Comparison of ENCODE assay signal across 10 cellular contexts in genomic region chr21:34553199-34553952, GRCh38. TPM values are rescaled to one million over a fixed set of nuclear protein-coding genes. Genes with fewer than 3 reads are reported as not detected.
DNase-seq lines count a peak whose midpoint lies in the region; ATAC-seq and TF ChIP-seq lines count a peak whose summit lies in the region.
"Had no signal": no experiment of that assay in that cellular context is flagged by ENCODE, and none has a peak within 500 bp of the region (broad histone marks: within the 10 kb centered on the region; RNA-seq: fewer than 3 reads in every experiment).

No MANE protein-coding gene starts in this region.

- peak overlapping the region; percentile 40 for H3K4me2 ChIP-seq in mesenchymal stem cell (ENCODE audit: low read length, poor library complexity, severe bottlenecking)

- H3K79me1 ChIP-seq in mesenchymal stem cell (replicated peaks; ENCODE audit: low read length, poor library complexity, severe bottlenecking): peaks cover 14% of the 10 kb centered on the region

- H3K4ac ChIP-seq in mesenchymal stem cell (ENCODE audit: low read depth in 1 of 2, low read length in 2 of 2): no peak overlapping the region

- peak overlapping the region; percentile 92 for H3K9ac ChIP-seq in mesenchymal stem cell (ENCODE audit: low read length)

- peak overlapping the region; percentile 67 for H2BK5ac ChIP-seq in mesenchymal stem cell (ENCODE audit: low read depth, low read length, poor library complexity, severe bottlenecking)

- H4K8ac ChIP-seq in mesenchymal stem cell (ENCODE audit: low read length): peak overlapping the region; percentile 75

- peak overlapping the region; percentile 12 for H2BK15ac ChIP-seq in mesenchymal stem cell (ENCODE audit: low read depth, poor library complexity, severe bottlenecking)

- H3K36me3 ChIP-seq in breast epithelium (no peaks in the 10 kb centered on the region), mesenchymal stem cell (ENCODE audit: control insufficient read depth in 1 of 2, insufficient read depth in 2 of 2, low read depth in 1 of 2, low read length in 2 of 2) (no peaks in the 10 kb centered on the region)

- H3K14ac ChIP-seq in mesenchymal stem cell (ENCODE audit: low read length in 2 of 2): no peak overlapping the region

- H3K18ac ChIP-seq in mesenchymal stem cell (ENCODE audit: low read depth in 1 of 2, low read length in 2 of 2): peak overlapping the region in 1 of 2 experiments; percentile 48

- no peak for TF ChIP-seq POLR2A in breast epithelium (IDR thresholded peaks at IDR 0.05)

- DNase-seq in AG09309 (ENCODE audit: low read depth) (peak; percentile 81), M059J (ENCODE audit: low read depth) (peak; percentile 94), breast epithelium (ENCODE audit: low spot score in 2 of 2) (no peak), mesenchymal stem cell (peak; percentile 77), 8988T (no peak), NCI-H345 treated with DMSO at 0.1 percent for 48 hours (lab: John Stamatoyannopoulos, UW; ENCODE audit: unreplicated experiment) (no peak)
- no peak for DNase-seq in activated effector memory CD4-positive, alpha-beta T cell treated with Interleukin-2 at 50 U/mL for 16 hours

- H4K91ac ChIP-seq in mesenchymal stem cell (ENCODE audit: low read length): no peak overlapping the region

- H3K23ac ChIP-seq in mesenchymal stem cell (ENCODE audit: low read length in 2 of 2): no peak overlapping the region

- H2BK12ac ChIP-seq in mesenchymal stem cell (ENCODE audit: low read length in 2 of 2): no peak overlapping the region

- H3K9me3 ChIP-seq in breast epithelium: no peaks in the 10 kb centered on the region
- no peaks in the 10 kb centered on the region for H3K9me3 ChIP-seq in mesenchymal stem cell (ENCODE audit: control insufficient read depth, low read length)

- no peak overlapping the region for H2BK120ac ChIP-seq in mesenchymal stem cell (ENCODE audit: low read depth, low read length)

- H3K27ac ChIP-seq in breast epithelium: peak overlapping the region; percentile 45 to 48
- peak overlapping the region; percentile 63 for H3K27ac ChIP-seq in mesenchymal stem cell (ENCODE audit: low read length, poor library complexity, severe bottlenecking)
- H3K27ac ChIP-seq: SK-N-MC had no signal

- no peak for ATAC-seq in GM18861 (IDR thresholded peaks at IDR 0.05; ENCODE audit: unreplicated experiment)
- ATAC-seq: esophagus mucosa had no signal

- no peak overlapping the region for H2AK5ac ChIP-seq in mesenchymal stem cell (ENCODE audit: low read length, severe bottlenecking)

- H3K27me3 ChIP-seq in breast epithelium: no peaks in the 10 kb centered on the region
- H3K27me3 ChIP-seq in mesenchymal stem cell (ENCODE audit: control insufficient read depth in 1 of 2, insufficient read depth in 1 of 2, low read length in 2 of 2): no peaks in the 10 kb centered on the region

- intact Hi-C loops in breast epithelium (cut with DNase I; ENCODE audit: low total_unique reads): no loop called here

- H2AFZ ChIP-seq in mesenchymal stem cell (ENCODE audit: low read depth, low read length): no peak overlapping the region

- H3K4me1 ChIP-seq in breast epithelium (no peaks in the 10 kb centered on the region), mesenchymal stem cell (ENCODE audit: control insufficient read depth, insufficient read depth, low read depth, low read length) (peaks cover 4% of the 10 kb centered on the region)

- H3K4me3 ChIP-seq in AG09309 (ENCODE audit: control insufficient read depth, low read depth, low read length) (peak overlapping the region; percentile 21), breast epithelium (no peak overlapping the region), mesenchymal stem cell (ENCODE audit: insufficient read depth in 1 of 2, low read depth in 1 of 2, low read length in 2 of 2) (peak overlapping the region in 1 of 2 experiments; percentile 69)
- H3K4me3 ChIP-seq: SK-N-MC had no signal

- TF ChIP-seq CTCF in AG09309 (IDR thresholded peaks at IDR 0.05; ENCODE audit: control insufficient read depth, insufficient read depth, low read depth, low read length, missing control alignments): no peak
- TF ChIP-seq CTCF in breast epithelium (IDR thresholded peaks at IDR 0.05): no peak

- 56% methylated on average over 6 of the region's 8 CpGs for whole genome bisulfite sequencing in mesenchymal stem cell

RNA-seq across cellular contexts. Expression of gene KCNE1, which starts 41.4 kb away (rescaled TPM):
- 0.32 TPM in 1 of 2 replicates, not detected in the other for total RNA-seq in M059J (2014; rRNA removed; shearing (Covaris generic))
- total RNA-seq in breast epithelium: 1 to 10 TPM; 1.6 to 6.7 (median 2.2) TPM
- polyA plus RNA-seq in mesenchymal stem cell (2013, experiment 1 of 2): 0.19 TPM
- polyA plus RNA-seq in mesenchymal stem cell (2013, experiment 2 of 2): 0.23 TPM

Comparison
In these comparisons a context has a peak if more than half of its experiments do, and no peak if none do; other contexts are left out.
1. DNase-seq: peak in AG09309 (single experiment), M059J (single experiment) and mesenchymal stem cell (single experiment); none in breast epithelium (0 of 2), 8988T (single experiment), activated effector memory CD4-positive, alpha-beta T cell treated with Interleukin-2 at 50 U/mL for 16 hours (single experiment) and NCI-H345 treated with DMSO at 0.1 percent for 48 hours (single experiment).